Comparison of ENCODE assay signal across 1 cellular context in the genomic region with DNA sequence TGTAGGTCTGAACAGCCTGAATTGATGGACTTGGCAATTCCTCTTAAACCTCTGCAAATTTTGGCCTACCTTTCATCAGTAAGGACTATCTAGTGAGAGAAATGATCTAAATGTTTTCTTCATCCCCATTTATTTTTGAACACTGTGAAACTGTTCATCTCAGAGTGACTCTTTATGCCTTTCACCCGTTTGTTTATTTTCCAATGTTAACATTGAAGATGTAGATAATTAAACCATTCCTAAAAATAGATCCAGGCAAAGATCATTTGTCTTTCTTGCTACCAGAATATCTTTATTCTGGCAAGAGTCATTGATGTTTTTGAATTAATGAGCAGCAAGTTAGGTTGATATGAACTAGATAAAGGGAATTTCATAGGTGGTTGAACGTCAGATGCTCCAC.
TF ChIP-seq lines count a peak whose summit lies in the region.

No MANE protein-coding gene starts in this region.

TF ChIP-seq in SK-N-SH treated with all-trans-retinoic acid at 6 μM for 48 hours, 23 proteins besides CTCF, POLR2A, EP300 and RAD21 (continued from another document):
- TF ChIP-seq, protein P1, sequence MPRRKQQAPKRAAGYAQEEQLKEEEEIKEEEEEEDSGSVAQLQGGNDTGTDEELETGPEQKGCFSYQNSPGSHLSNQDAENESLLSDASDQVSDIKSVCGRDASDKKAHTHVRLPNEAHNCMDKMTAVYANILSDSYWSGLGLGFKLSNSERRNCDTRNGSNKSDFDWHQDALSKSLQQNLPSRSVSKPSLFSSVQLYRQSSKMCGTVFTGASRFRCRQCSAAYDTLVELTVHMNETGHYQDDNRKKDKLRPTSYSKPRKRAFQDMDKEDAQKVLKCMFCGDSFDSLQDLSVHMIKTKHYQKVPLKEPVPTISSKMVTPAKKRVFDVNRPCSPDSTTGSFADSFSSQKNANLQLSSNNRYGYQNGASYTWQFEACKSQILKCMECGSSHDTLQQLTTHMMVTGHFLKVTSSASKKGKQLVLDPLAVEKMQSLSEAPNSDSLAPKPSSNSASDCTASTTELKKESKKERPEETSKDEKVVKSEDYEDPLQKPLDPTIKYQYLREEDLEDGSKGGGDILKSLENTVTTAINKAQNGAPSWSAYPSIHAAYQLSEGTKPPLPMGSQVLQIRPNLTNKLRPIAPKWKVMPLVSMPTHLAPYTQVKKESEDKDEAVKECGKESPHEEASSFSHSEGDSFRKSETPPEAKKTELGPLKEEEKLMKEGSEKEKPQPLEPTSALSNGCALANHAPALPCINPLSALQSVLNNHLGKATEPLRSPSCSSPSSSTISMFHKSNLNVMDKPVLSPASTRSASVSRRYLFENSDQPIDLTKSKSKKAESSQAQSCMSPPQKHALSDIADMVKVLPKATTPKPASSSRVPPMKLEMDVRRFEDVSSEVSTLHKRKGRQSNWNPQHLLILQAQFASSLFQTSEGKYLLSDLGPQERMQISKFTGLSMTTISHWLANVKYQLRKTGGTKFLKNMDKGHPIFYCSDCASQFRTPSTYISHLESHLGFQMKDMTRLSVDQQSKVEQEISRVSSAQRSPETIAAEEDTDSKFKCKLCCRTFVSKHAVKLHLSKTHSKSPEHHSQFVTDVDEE (CRISPR knock-in tag; IDR thresholded peaks at IDR 0.05): no peak
- TF ChIP-seq RARB (CRISPR knock-in tag; IDR thresholded peaks at IDR 0.05) (no peak), ZFP30 (CRISPR knock-in tag; IDR thresholded peaks at IDR 0.05) (no peak), ZC3H10 (CRISPR knock-in tag; IDR thresholded peaks at IDR 0.05) (no peak)
